ENCODE assay signal across 1 cellular context in the genomic region with DNA sequence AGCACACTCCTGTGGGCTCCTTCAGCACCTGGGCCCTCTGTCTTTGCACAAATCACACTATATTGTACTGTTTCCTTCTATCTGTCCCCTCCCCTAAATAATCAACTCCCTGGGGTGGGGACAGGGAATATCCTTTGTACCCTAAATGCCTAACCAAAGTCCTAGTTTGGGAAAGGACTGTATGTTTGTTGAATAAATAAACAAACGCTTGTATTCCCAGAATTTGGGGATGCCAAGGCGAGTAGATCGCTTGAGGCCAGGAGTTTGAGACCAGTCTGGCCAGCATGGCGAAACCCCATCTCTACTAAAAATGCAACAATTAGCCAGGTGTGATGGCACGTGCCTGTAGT.
TF ChIP-seq lines count a peak whose summit lies in the region.

No MANE protein-coding gene starts in this region.

TF ChIP-seq in HEK293, 187 proteins besides CTCF, POLR2A, EP300 and RAD21 (continued from another document):
- TF ChIP-seq ZBTB44 (tag by site-specific recombination; IDR thresholded peaks at IDR 0.05) (no peak), ZNF629 (tag by site-specific recombination; IDR thresholded peaks at IDR 0.05) (no peak), ZNF701 (tag by site-specific recombination; IDR thresholded peaks at IDR 0.05) (no peak), KLF10 (tag by site-specific recombination; IDR thresholded peaks at IDR 0.05) (no peak)
TF ChIP-seq in HEK293: peak in this region for 0.
